18 cellular contexts compared by ENCODE assay signal in the genomic region with DNA sequence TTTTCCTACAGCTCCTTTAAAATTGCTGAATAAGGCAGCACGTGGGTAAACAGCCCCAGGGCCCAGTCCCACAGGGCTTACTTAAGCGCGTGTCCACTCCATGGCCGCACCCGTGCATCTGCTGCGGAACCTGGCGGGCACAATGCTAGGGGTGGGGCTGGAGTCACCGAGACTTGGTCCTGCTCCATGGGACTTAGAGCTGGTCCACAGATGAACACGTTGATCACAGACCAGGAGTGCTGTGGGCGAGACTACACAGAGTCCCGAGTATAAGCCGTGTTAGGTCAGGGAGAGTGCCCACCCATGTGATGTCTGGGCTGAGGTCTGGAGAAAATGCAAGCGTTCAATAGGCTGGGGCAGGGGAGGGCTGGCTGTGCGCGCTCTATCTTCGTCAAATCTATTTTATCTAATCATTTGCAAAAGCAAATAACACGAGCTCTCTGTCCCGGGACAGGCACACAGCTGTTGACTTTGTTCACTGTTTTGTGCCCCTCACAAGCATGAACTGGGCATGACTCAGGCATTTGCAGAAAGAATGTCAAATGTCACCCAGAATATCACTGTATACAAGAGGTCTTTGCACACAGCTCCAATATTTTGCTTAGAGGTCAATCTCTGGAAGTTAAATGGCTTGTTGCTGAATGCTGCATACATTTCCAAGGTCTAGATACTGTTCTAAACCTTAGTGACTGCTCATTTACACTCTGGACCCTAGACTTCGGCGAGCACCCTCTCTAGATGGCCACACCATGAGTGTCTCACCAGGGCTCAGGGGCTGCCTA.
A peak's percentile ranks its signal among the peaks of the same experiment; 100 is the strongest.
DNase-seq lines count a peak whose midpoint lies in the region; ATAC-seq and TF ChIP-seq lines count a peak whose summit lies in the region.
"Had no signal": no experiment of that assay in that cellular context is flagged by ENCODE, and none has a peak within 500 bp of the region (broad histone marks: within the 10 kb centered on the region; RNA-seq: fewer than 3 reads in every experiment).

No MANE protein-coding gene starts in this region.

- H3K27ac Mint-ChIP-seq in chondrocyte (ENCODE audit: unreplicated experiment), result no peak overlapping the region
- H3K27ac Mint-ChIP-seq: memory B cell had no signal

- no peak overlapping the region for H4K91ac ChIP-seq in neuronal stem cell (ENCODE audit: low read depth, low read length, poor library complexity)

- no peak overlapping the region for H3K14ac ChIP-seq in neuronal stem cell (ENCODE audit: low read length)

- no CpG with 5 or more reads among the region's 20 CpGs for WGBS in neuronal stem cell (ENCODE audit: extremely low coverage in 2 of 2, insufficient read length in 2 of 2, insufficient replicate concordance in 1 of 2), 2 donors
- 63 to 72% methylated on average over 12 to 14 of the region's 20 CpGs for WGBS in esophagus squamous epithelium, 2 donors

- peaks cover 4% of the 10 kb centered on the region for H3K9me3 Mint-ChIP-seq in chondrocyte (ENCODE audit: low read depth)
- H3K9me3 Mint-ChIP-seq: IgD-negative memory B cell, memory B cell had no signal

- H3K27me3 Mint-ChIP-seq in chondrocyte (ENCODE audit: low read depth), result no peaks in the 10 kb centered on the region

- H4K8ac ChIP-seq in neuronal stem cell (ENCODE audit: low read depth, low read length), result no peak overlapping the region

- H3K4me1 Mint-ChIP-seq in chondrocyte (ENCODE audit: low read depth), result peaks cover 13% of the 10 kb centered on the region

- H4K20me1 ChIP-seq in BLaER1 treated with 17β-estradiol and CSF1 and Interleukin-3, amounts not matched to agents 10 nM and 100 nM, result no peaks in the 10 kb centered on the region; a peak in 1 of 22 replicates

- no peaks in the 10 kb centered on the region for H3K27me3 ChIP-seq in BLaER1 treated with 17β-estradiol and CSF1 and Interleukin-3, amounts not matched to agents 10 nM and 100 nM
- H3K27me3 ChIP-seq in neuronal stem cell (ENCODE audit: control insufficient read depth in 3 of 3, insufficient read depth in 3 of 3, low read depth in 1 of 3, low read length in 3 of 3) (peaks cover 0 to 5% (median 0%) of the 10 kb centered on the region in 3 experiments), esophagus squamous epithelium (peaks cover 0 to 15% (median 0%) of the 10 kb centered on the region in 4 donors)
- H3K27me3 ChIP-seq: breast epithelium, tibial nerve had no signal

- peak overlapping the region; percentile 63 for H2BK5ac ChIP-seq in neuronal stem cell (ENCODE audit: low read length)

- H2BK12ac ChIP-seq in neuronal stem cell (ENCODE audit: low read length), result no peak overlapping the region

- H3K18ac ChIP-seq in neuronal stem cell (ENCODE audit: low read length), result peak overlapping the region; percentile 46

- H3K4me3 Mint-ChIP-seq in chondrocyte (ENCODE audit: unreplicated experiment), result no peak overlapping the region
- H3K4me3 Mint-ChIP-seq: IgD-negative memory B cell, memory B cell had no signal

- peaks cover 16 to 67% (median 50%) of the 10 kb centered on the region in 10 experiments for H3K4me1 ChIP-seq in BLaER1 treated with 17β-estradiol and CSF1 and Interleukin-3, amounts not matched to agents 10 nM and 100 nM
- H3K4me1 ChIP-seq in neuronal stem cell (ENCODE audit: control insufficient read depth in 2 of 2, insufficient read depth in 1 of 2, low read depth in 1 of 2, low read length in 2 of 2) (peaks cover 4 to 5% of the 10 kb centered on the region in 2 donors), esophagus squamous epithelium (no peaks in the 10 kb centered on the region)
- H3K4me1 ChIP-seq: breast epithelium had no signal

- TF ChIP-seq POLR2A in esophagus squamous epithelium (IDR thresholded peaks at IDR 0.05), result no peak

- H2BK120ac ChIP-seq in neuronal stem cell (ENCODE audit: low read depth, low read length), result no peak overlapping the region

- no peak overlapping the region for H3K4ac ChIP-seq in neuronal stem cell (ENCODE audit: low read length)

- H3K36me3 Mint-ChIP-seq in chondrocyte (ENCODE audit: low read depth), result no peaks in the 10 kb centered on the region
- H3K36me3 Mint-ChIP-seq: IgD-negative memory B cell, memory B cell had no signal

- DNase-seq in NAMALWA (ENCODE audit: low spot score) (peak; percentile 28), chondrocyte (ENCODE audit: low spot score) (peak; percentile 75), neuronal stem cell (ENCODE audit: low spot score) (no peak), DMS114 treated with DMSO at 0.1 percent for 48 hours (lab: John Stamatoyannopoulos, UW; ENCODE audit: unreplicated experiment) (no peak), esophagus squamous epithelium (lab: John Stamatoyannopoulos, UW) (no peak), NCI-H345 (lab: John Stamatoyannopoulos, UW) (no peak)
- DNase-seq: activated CD8-positive, alpha-beta memory T cell treated with anti-CD3 and anti-CD28 coated beads for 24 hours; activated gamma-delta T cell treated with Interleukin-2 at 50 U/mL for 16 hours; effector memory CD4-positive, alpha-beta T cell; NCI-H187; nucleus accumbens; WERI-Rb-1 had no signal

- peak overlapping the region in 6 of 11 experiments; percentile 24 to 68 (median 57); a peak in 9 of 22 replicates for H3K4me2 ChIP-seq in BLaER1 treated with 17β-estradiol and CSF1 and Interleukin-3, amounts not matched to agents 10 nM and 100 nM
- no peak overlapping the region for H3K4me2 ChIP-seq in neuronal stem cell (ENCODE audit: insufficient read depth, low read length, poor library complexity, severe bottlenecking)

- intact Hi-C loops in esophagus squamous epithelium (cut with DNase I), result no loop called here

- peak overlapping the region; percentile 33 for H2AK5ac ChIP-seq in neuronal stem cell (ENCODE audit: low read depth, low read length)

- no peak overlapping the region for H2BK15ac ChIP-seq in neuronal stem cell (ENCODE audit: low read length)

- H3K79me1 ChIP-seq in neuronal stem cell (ENCODE audit: low read depth, low read length), result no peaks in the 10 kb centered on the region

- no peaks in the 10 kb centered on the region for H3K36me3 ChIP-seq in BLaER1 treated with 17β-estradiol and CSF1 and Interleukin-3, amounts not matched to agents 10 nM and 100 nM
- H3K36me3 ChIP-seq in neuronal stem cell (replicated peaks in 1 of 2; ENCODE audit: control insufficient read depth in 2 of 2, insufficient read depth in 2 of 2, low read length in 2 of 2), result no peaks in the 10 kb centered on the region
- H3K36me3 ChIP-seq in esophagus squamous epithelium, result no peaks in the 10 kb centered on the region
- H3K36me3 ChIP-seq: breast epithelium, tibial nerve, WERI-Rb-1 had no signal

- H3K27ac ChIP-seq in BLaER1 treated with 17β-estradiol and CSF1 and Interleukin-3, amounts not matched to agents 10 nM and 100 nM, result peak overlapping the region in 4 of 11 experiments; percentile 27 to 63 (median 54); a peak in 5 of 22 replicates
- H3K27ac ChIP-seq in neuronal stem cell (replicated peaks; ENCODE audit: low read length) (no peak overlapping the region), esophagus squamous epithelium (no peak overlapping the region)
- H3K27ac ChIP-seq: breast epithelium, WERI-Rb-1 had no signal

- no peak for ATAC-seq in GM21737 (IDR thresholded peaks at IDR 0.05; ENCODE audit: unreplicated experiment)

- no peak overlapping the region for H2AFZ ChIP-seq in neuronal stem cell (ENCODE audit: low read length)

- no peak overlapping the region for H3K9ac ChIP-seq in BLaER1 treated with 17β-estradiol and CSF1 and Interleukin-3, amounts not matched to agents 10 nM and 100 nM
- no peak overlapping the region for H3K9ac ChIP-seq in neuronal stem cell (ENCODE audit: low read depth, low read length, poor library complexity)

- H3K4me3 ChIP-seq in BLaER1 treated with 17β-estradiol and CSF1 and Interleukin-3, amounts not matched to agents 10 nM and 100 nM, result no peak overlapping the region
- peak overlapping the region in 1 of 2 donors; percentile 8 for H3K4me3 ChIP-seq in neuronal stem cell (ENCODE audit: low read length in 2 of 2)
- H3K4me3 ChIP-seq in esophagus squamous epithelium, result no peak overlapping the region
- H3K4me3 ChIP-seq: breast epithelium, tibial nerve had no signal

- no peak for TF ChIP-seq CTCF in chondrocyte (IDR thresholded peaks at IDR 0.05)
- no peak for TF ChIP-seq CTCF in esophagus squamous epithelium (IDR thresholded peaks at IDR 0.05)

- H3K9me3 ChIP-seq in BLaER1 treated with 17β-estradiol and CSF1 and Interleukin-3, amounts not matched to agents 10 nM and 100 nM (replicated peaks in 1 of 11), result peaks cover 0 to 12% (median 5%) of the 10 kb centered on the region in 11 experiments; a peak in 8 of 22 replicates
- H3K9me3 ChIP-seq in neuronal stem cell (replicated peaks in 1 of 2; ENCODE audit: control insufficient read depth in 2 of 2, insufficient read depth in 1 of 2, low read depth in 1 of 2, low read length in 2 of 2), result no peaks in the 10 kb centered on the region
- H3K9me3 ChIP-seq in esophagus squamous epithelium, result peaks cover 0 to 8% (median 6%) of the 10 kb centered on the region in 3 donors
- H3K9me3 ChIP-seq: breast epithelium had no signal

- H3K23ac ChIP-seq in neuronal stem cell (ENCODE audit: low read depth, low read length, poor library complexity), result no peak overlapping the region

Comparison
In these comparisons a context has a peak if more than half of its experiments do, and no peak if none do; other contexts are left out.
1. DNase-seq: peak in NAMALWA (single experiment) and chondrocyte (single experiment); none in neuronal stem cell (single experiment), DMS114 treated with DMSO at 0.1 percent for 48 hours (single experiment), esophagus squamous epithelium (single experiment) and NCI-H345 (single experiment).